Comparison of ENCODE assay signal across 8 cellular contexts in the genomic region with DNA sequence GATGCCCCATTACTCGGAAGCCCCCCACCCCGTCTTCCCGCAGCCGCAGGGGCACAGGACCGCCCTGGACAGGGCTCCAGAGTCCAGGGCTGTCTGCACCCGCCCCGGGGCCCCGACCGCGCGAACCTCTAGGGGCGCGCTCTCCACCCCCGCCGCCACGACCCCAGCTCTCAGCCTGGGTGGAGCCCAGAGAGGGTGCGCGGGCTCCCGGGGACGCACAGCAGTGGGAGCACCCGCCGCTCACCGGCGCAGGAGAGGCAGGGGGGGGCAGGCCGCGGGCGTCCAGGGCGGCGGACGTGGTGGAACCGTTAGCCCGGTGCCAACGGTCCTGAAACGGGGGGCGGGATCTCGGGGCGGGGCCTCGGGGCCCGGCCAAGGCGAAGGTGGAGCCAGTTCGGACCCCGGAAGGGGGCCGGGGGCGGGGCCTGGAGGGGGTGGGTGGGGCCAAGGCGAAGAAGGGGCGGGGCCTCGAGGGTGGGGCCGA. TPM values are rescaled to one million over a fixed set of nuclear protein-coding genes. Genes with fewer than 3 reads are reported as not detected.
A peak's percentile ranks its signal among the peaks of the same experiment; 100 is the strongest.
DNase-seq lines count a peak whose midpoint lies in the region; ATAC-seq and TF ChIP-seq lines count a peak whose summit lies in the region.

A gene with protein sequence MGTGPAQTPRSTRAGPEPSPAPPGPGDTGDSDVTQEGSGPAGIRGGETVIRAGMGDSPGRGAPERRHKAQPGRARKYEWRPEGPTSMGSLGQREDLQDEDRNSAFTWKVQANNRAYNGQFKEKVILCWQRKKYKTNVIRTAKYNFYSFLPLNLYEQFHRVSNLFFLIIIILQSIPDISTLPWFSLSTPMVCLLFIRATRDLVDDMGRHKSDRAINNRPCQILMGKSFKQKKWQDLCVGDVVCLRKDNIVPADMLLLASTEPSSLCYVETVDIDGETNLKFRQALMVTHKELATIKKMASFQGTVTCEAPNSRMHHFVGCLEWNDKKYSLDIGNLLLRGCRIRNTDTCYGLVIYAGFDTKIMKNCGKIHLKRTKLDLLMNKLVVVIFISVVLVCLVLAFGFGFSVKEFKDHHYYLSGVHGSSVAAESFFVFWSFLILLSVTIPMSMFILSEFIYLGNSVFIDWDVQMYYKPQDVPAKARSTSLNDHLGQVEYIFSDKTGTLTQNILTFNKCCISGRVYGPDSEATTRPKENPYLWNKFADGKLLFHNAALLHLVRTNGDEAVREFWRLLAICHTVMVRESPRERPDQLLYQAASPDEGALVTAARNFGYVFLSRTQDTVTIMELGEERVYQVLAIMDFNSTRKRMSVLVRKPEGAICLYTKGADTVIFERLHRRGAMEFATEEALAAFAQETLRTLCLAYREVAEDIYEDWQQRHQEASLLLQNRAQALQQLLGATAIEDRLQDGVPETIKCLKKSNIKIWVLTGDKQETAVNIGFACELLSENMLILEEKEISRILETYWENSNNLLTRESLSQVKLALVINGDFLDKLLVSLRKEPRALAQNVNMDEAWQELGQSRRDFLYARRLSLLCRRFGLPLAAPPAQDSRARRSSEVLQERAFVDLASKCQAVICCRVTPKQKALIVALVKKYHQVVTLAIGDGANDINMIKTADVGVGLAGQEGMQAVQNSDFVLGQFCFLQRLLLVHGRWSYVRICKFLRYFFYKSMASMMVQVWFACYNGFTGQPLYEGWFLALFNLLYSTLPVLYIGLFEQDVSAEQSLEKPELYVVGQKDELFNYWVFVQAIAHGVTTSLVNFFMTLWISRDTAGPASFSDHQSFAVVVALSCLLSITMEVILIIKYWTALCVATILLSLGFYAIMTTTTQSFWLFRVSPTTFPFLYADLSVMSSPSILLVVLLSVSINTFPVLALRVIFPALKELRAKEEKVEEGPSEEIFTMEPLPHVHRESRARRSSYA (N-terminal part only) (minus strand): TSS at position 335 of the 484 bp plus-strand sequence. CDS start 540 bp downstream, outside the sequence.

- H3K9me3 Mint-ChIP-seq in CD8-positive, alpha-beta T cell, result no peaks in the 10 kb centered on the region
- no peaks in the 10 kb centered on the region for H3K9me3 Mint-ChIP-seq in mesothelial cell of epicardium

- CTCF ChIA-PET in CD8-positive, alpha-beta T cell (lab: Charles Lee), result interaction anchor here (1.5 kb wide), 1 partner anchor 14 kb away, joined by 5 read pairs; no protein-coding TSS in a partner anchor
- CTCF ChIA-PET in mammary epithelial cell (lab: Charles Lee; ENCODE audit: low non-redundant PET), result no interaction called here

- no peaks in the 10 kb centered on the region for H3K36me3 ChIP-seq in CD8-positive, alpha-beta T cell (ENCODE audit: insufficient read depth, low read length)
- H3K36me3 ChIP-seq in mammary epithelial cell (ENCODE audit: insufficient read depth, low read length) (no peaks in the 10 kb centered on the region), uterus (no peaks in the 10 kb centered on the region)

- H3K4me1 Mint-ChIP-seq in CD8-positive, alpha-beta T cell (ENCODE audit: low read depth), result peaks cover 13% of the 10 kb centered on the region
- peaks cover 9% of the 10 kb centered on the region for H3K4me1 Mint-ChIP-seq in mesothelial cell of epicardium

- H3K4me3 ChIP-seq in CD8-positive, alpha-beta T cell (ENCODE audit: low read depth, low read length), result peak within 1 kb of the TSS; percentile 77
- H3K4me3 ChIP-seq in mammary epithelial cell (replicated peaks in 1 of 3; ENCODE audit: insufficient read depth in 1 of 3, low read depth in 2 of 3, low read length in 3 of 3) (peak within 1 kb of the TSS; percentile 57 to 67 (median 58)), uterus (peak within 1 kb of the TSS; percentile 26 to 39)

- 0% methylated on average over 1 of the region's 48 CpGs for WGBS in mammary epithelial cell (ENCODE audit: low coverage, missing lambda C conversion rate)

- no peaks in the 10 kb centered on the region for H3K79me2 ChIP-seq in mammary epithelial cell (ENCODE audit: insufficient read depth, low read length)

- H3K4me1 ChIP-seq in CD8-positive, alpha-beta T cell (ENCODE audit: insufficient read depth, low read length), result peaks cover 12% of the 10 kb centered on the region
- peaks cover 16% of the 10 kb centered on the region for H3K4me1 ChIP-seq in mammary epithelial cell (ENCODE audit: insufficient read depth, low read length)
- H3K4me1 ChIP-seq in uterus, result peaks cover 0 to 16% of the 10 kb centered on the region in 2 donors

- peaks cover 21% of the 10 kb centered on the region for H3K36me3 Mint-ChIP-seq in CD8-positive, alpha-beta T cell
- H3K36me3 Mint-ChIP-seq in mesothelial cell of epicardium, result no peaks in the 10 kb centered on the region

- peak within 1 kb of the TSS; percentile 91 for H3K4me3 Mint-ChIP-seq in CD8-positive, alpha-beta T cell
- H3K4me3 Mint-ChIP-seq in mesothelial cell of epicardium, result peak within 1 kb of the TSS; percentile 85

- intact Hi-C loops in CD8-positive, alpha-beta T cell (cut with DNase I, micrococcal nuclease), result loop anchor here (1.0 kb wide), 6 partner anchors 24 to 220 kb away; a partner anchor contains a TSS
- intact Hi-C loops in mammary epithelial cell (cut with micrococcal nuclease) (loop anchor here (1.0 to 5.0 kb wide), 2 partner anchors 37 to 205 kb away; a partner anchor contains a TSS), uterus (cut with DNase I; ENCODE audit: low total_unique reads) (no loop called here)

- peak; percentile 75 for ATAC-seq in CD8-positive, alpha-beta T cell
- peak; percentile 21 for ATAC-seq in GM19463 (IDR thresholded peaks at IDR 0.05; ENCODE audit: unreplicated experiment)

- TF ChIP-seq CTCF in CD8-positive, alpha-beta T cell (IDR thresholded peaks at IDR 0.05), result no peak
- TF ChIP-seq CTCF in mammary epithelial cell (conservative IDR thresholded peaks at IDR 0.05 in 1 of 2, IDR thresholded peaks at IDR 0.05 in 1 of 2; ENCODE audit: extremely low read depth in 1 of 2, insufficient read depth in 1 of 2, low read depth in 1 of 2, low read length in 2 of 2), result peak in 1 of 2 donors; percentile 25
- peak; percentile 15 for TF ChIP-seq CTCF in mesothelial cell of epicardium (IDR thresholded peaks at IDR 0.05; ENCODE audit: unreplicated experiment)
- no peak for TF ChIP-seq CTCF in uterus (IDR thresholded peaks at IDR 0.05)

- dilution Hi-C loops in mammary epithelial cell (cut with HindIII; ENCODE audit: low sequenced_read_pairs), result no loop called here

- peak within 1 kb of the TSS; percentile 50 for H3K9ac ChIP-seq in mammary epithelial cell (ENCODE audit: insufficient read depth, low read length)

- H3K27ac ChIP-seq in CD8-positive, alpha-beta T cell (ENCODE audit: low read depth, low read length), result peak within 1 kb of the TSS; percentile 34
- peak within 1 kb of the TSS; percentile 53 for H3K27ac ChIP-seq in mammary epithelial cell (ENCODE audit: insufficient read depth, low read depth, low read length)
- peak within 1 kb of the TSS; percentile 74 to 77 for H3K27ac ChIP-seq in uterus

- H3K27me3 ChIP-seq in CD8-positive, alpha-beta T cell (ENCODE audit: insufficient read depth, low read length), result no peaks in the 10 kb centered on the region
- H3K27me3 ChIP-seq in mammary epithelial cell (ENCODE audit: insufficient read depth, low read length) (no peaks in the 10 kb centered on the region), uterus (no peaks in the 10 kb centered on the region)

- H3K9me3 ChIP-seq in CD8-positive, alpha-beta T cell (ENCODE audit: low read length), result no peaks in the 10 kb centered on the region
- H3K9me3 ChIP-seq in mammary epithelial cell (replicated peaks; ENCODE audit: insufficient read depth, low read length) (no peaks in the 10 kb centered on the region), uterus (no peaks in the 10 kb centered on the region)

- POLR2A ChIA-PET in CD8-positive, alpha-beta T cell (lab: Charles Lee), result no interaction called here

- in situ Hi-C loops in mammary epithelial cell (cut with MboI; ENCODE audit: low sequenced_read_pairs in 2 of 2), result no loop called here

- peak in 5 of 7 experiments; percentile 17 to 86 (median 67) for DNase-seq in CD8-positive, alpha-beta T cell
- DNase-seq in Kasumi-1 (lab: John Stamatoyannopoulos, UW) (peak; percentile 55 to 60), mammary epithelial cell (no peak), mesothelial cell of epicardium (ENCODE audit: low spot score in 2 of 2, unreplicated experiment in 2 of 2) (no peak), uterus (no peak), mesenteric fat pad (ENCODE audit: low spot score) (no peak), NCI-H187 (lab: John Stamatoyannopoulos, UW) (no peak)

- peak within 1 kb of the TSS; percentile 92 for H2AFZ ChIP-seq in mammary epithelial cell (ENCODE audit: low read depth, low read length)

- H3K27me3 Mint-ChIP-seq in CD8-positive, alpha-beta T cell (ENCODE audit: low read depth), result no peaks in the 10 kb centered on the region
- H3K27me3 Mint-ChIP-seq in mesothelial cell of epicardium (ENCODE audit: low read depth), result no peaks in the 10 kb centered on the region

- no peak for TF ChIP-seq POLR2A in uterus (IDR thresholded peaks at IDR 0.05)

- H3K4me2 ChIP-seq in mammary epithelial cell (ENCODE audit: insufficient read depth, low read depth, low read length), result peak within 1 kb of the TSS; percentile 99

- H4K20me1 ChIP-seq in mammary epithelial cell (ENCODE audit: insufficient read depth, low read length), result no peaks in the 10 kb centered on the region

- peak within 1 kb of the TSS; percentile 87 for H3K27ac Mint-ChIP-seq in CD8-positive, alpha-beta T cell
- H3K27ac Mint-ChIP-seq in mesothelial cell of epicardium, result peak within 1 kb of the TSS; percentile 63

- no TSS peak for BruUV-seq in mammary epithelial cell (replicated peaks; lab: Mats Ljungman, UMichigan)

RNA-seq across cellular contexts. Expression of the gene that starts here (rescaled TPM):
- total RNA-seq in CD8-positive, alpha-beta T cell, result 1 to 10 TPM; 1.9 to 2.9 TPM
- total RNA-seq in mammary epithelial cell (1 to 10 TPM; 1.0 to 2.7 TPM), mesothelial cell of epicardium (2.2 to 2.4 TPM (median 2.3 TPM) in 3 replicates), uterus (1 to 10 TPM in 3 of 4 donors, not detected in 1; 1.0 to 3.3 (median 1.7) TPM), mesenteric fat pad (0.80 TPM)
- 5.3 TPM for polyA plus RNA-seq in mammary epithelial cell
- 10.5 TPM for polyA minus RNA-seq in mammary epithelial cell

Comparison
In these comparisons a context has a peak if more than half of its experiments do, and no peak if none do; other contexts are left out.
1. DNase-seq: peak in CD8-positive, alpha-beta T cell (5 of 7) and Kasumi-1 (2 of 2); none in mammary epithelial cell (single experiment), mesothelial cell of epicardium (0 of 2), uterus (0 of 2), mesenteric fat pad (single experiment) and NCI-H187 (0 of 2).
2. Peak in every context shown above with its lines, with median percentiles within 50 percentile points of each other: H3K27ac ChIP-seq and H3K4me3 ChIP-seq.